Comparison of ENCODE assay signal across 1 cellular context in the genomic region with DNA sequence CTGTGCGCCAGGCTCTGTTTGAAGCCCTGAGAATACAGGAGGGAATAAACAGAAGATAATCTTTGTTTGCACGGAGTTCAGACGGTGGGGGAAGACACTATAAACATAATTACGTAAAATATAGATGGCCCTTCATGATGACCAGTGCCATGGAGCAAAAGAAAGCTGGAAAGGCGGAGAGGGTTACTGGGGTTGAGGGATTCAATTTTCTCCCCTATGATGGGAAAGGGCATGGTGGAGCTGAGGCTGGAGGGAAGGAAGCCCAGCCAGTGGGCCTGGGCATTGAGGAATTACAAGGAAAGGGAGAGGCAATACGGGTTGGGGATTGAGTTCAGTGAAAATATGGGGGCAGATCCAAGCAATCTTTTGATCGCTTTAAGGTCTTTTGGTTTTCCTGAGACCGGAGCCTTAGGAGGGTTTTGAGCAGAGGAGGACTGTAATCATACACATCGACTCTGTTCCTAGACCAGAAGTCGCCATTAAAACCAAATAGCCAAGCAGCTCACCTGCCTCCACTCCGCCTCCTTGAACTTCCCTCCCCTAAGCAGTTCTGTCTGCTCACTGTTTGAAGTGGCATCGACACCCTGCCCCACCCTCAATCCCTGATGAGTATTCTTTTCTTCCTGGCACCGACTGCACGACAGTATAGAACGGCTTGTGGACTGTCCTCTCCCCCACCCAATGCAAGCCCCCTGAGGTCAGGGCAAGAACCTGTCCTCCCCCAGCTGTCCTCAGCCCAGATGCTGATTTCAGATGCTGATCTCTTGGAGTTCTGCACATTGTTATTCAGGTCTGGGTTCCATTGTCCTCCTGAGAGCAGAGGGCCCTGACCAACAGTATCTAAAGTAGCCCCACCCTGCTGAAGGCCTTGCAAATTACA.
TF ChIP-seq lines count a peak whose summit lies in the region.

No MANE protein-coding gene starts in this region.

TF ChIP-seq in endothelial cell of umbilical vein, 7 proteins besides CTCF, POLR2A, EP300 and RAD21:
- TF ChIP-seq EZH2 (IDR thresholded peaks at IDR 0.05; ENCODE audit: borderline replicate concordance, low read depth, low read length, severe bottlenecking) (no peak), GATA2 (IDR thresholded peaks at IDR 0.05; ENCODE audit: insufficient read depth, insufficient read length, low read depth, low read length) (no peak)
